ENCODE assay signal across 8 cellular contexts in the genomic region with DNA sequence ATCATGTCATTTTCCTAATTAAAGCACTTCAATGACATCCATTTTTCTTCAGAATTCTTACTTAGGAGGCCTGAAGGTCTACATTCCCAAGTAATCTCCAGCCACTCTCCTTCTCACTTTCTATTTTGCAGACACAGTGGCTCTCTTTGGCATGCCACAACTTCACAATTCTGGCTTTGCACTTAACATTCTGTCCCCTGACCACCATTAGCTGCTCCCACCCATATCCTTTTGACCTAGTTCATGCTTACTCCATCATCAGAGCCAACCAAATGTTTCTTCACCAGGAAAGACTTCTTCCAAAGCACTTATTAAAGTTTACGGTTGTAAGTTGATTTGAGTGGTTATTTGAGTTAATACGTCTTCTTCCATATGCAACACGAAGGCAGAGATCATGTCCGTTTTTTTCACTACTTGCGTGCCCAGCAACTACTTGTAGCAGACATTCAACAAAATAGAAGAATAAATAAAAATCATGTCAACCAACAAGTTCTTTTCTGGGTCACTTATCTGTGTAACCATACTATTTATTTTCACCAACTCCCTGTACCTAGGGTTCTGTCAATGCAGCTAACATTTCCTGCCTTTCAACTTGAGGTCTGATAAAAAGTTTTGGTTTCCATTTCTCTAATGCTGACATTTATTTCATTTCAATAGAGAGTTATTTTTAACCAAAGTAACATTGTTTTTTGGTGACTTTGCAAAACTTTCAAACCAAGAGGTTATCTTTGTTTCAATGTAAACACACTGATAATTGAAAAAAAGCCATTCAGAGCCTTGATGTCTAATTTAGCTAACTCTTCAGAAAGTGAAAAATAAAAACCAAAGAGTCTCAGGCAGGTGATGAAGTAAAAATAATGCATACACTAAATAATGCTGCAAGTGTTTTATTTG. TPM values are rescaled to one million over a fixed set of nuclear protein-coding genes. Genes with fewer than 3 reads are reported as not detected.
DNase-seq lines count a peak whose midpoint lies in the region; ATAC-seq and TF ChIP-seq lines count a peak whose summit lies in the region.

No MANE protein-coding gene starts in this region.

- H3K27me3 ChIP-seq in stomach (no peaks in the 10 kb centered on the region), dorsolateral prefrontal cortex (no peaks in the 10 kb centered on the region)

- TF ChIP-seq POLR2A in stomach (IDR thresholded peaks at IDR 0.05), result no peak

- peaks cover 3% of the 10 kb centered on the region for H3K27me3 Mint-ChIP-seq in activated T-cell treated with anti-CD3 and anti-CD28 coated beads, Interleukin-2, amount 50 U/mL, for 72 hours (ENCODE audit: low read depth)
- no peaks in the 10 kb centered on the region for H3K27me3 Mint-ChIP-seq in T-helper 2 cell treated with Interferon-gamma antibody and Interleukin-4, amounts not matched to agents 5 μg/mL and 100 μg/mL, for 36 hours (ENCODE audit: low read depth)

- peaks cover 38% of the 10 kb centered on the region for H3K4me1 Mint-ChIP-seq in activated T-cell treated with anti-CD3 and anti-CD28 coated beads, Interleukin-2, amount 50 U/mL, for 72 hours (ENCODE audit: low read depth)
- peaks cover 61% of the 10 kb centered on the region for H3K4me1 Mint-ChIP-seq in T-helper 2 cell treated with Interferon-gamma antibody and Interleukin-4, amounts not matched to agents 5 μg/mL and 100 μg/mL, for 36 hours (ENCODE audit: low read depth)

- WGBS in stomach, 5 donors, result 26 to 53% (median 40%) methylated on average over 5 of the region's 5 CpGs

- CTCF ChIA-PET in HEK293T (lab: Yijun Ruan, JAX), result no interaction called here

- H3K4me3 Mint-ChIP-seq in activated T-cell treated with anti-CD3 and anti-CD28 coated beads, Interleukin-2, amount 50 U/mL, for 72 hours, result peak overlapping the region; percentile 10 to 60
- H3K4me3 Mint-ChIP-seq in T-helper 2 cell treated with Interferon-gamma antibody and Interleukin-4, amounts not matched to agents 5 μg/mL and 100 μg/mL, for 36 hours, result peak overlapping the region; percentile 69

- POLR2A ChIA-PET in HEK293T (lab: Yijun Ruan, JAX), result interaction anchor here (0.7 to 1.5 kb wide), 2 partner anchors 9 to 109 kb away, joined by 3 to 6 read pairs; a partner anchor contains a TSS

- no peak overlapping the region for H3K4me3 ChIP-seq in stomach
- H3K4me3 ChIP-seq in dorsolateral prefrontal cortex, result no peak overlapping the region

- ATAC-seq in activated T-cell treated with anti-CD3 and anti-CD28 coated beads, Interleukin-2, amount 50 U/mL, for 72 hours (replicated peaks in 1 of 2), result no peak
- ATAC-seq in HG02938 (IDR thresholded peaks at IDR 0.05; ENCODE audit: unreplicated experiment), result peak; percentile 75

- H3K9me3 ChIP-seq in stomach, result no peaks in the 10 kb centered on the region

- no peaks in the 10 kb centered on the region for H3K9me3 Mint-ChIP-seq in activated T-cell treated with anti-CD3 and anti-CD28 coated beads, Interleukin-2, amount 50 U/mL, for 72 hours
- no peaks in the 10 kb centered on the region for H3K9me3 Mint-ChIP-seq in T-helper 2 cell treated with Interferon-gamma antibody and Interleukin-4, amounts not matched to agents 5 μg/mL and 100 μg/mL, for 36 hours

- TF ChIP-seq CTCF in stomach (IDR thresholded peaks at IDR 0.05) (no peak), dorsolateral prefrontal cortex (IDR thresholded peaks at IDR 0.05 in 54 of 56, conservative IDR thresholded peaks at IDR 0.05 in 2 of 56; ENCODE audit: low read depth in 1 of 56, partially characterized antibody in 56 of 56) (no peak)

- peak overlapping the region in 4 of 5 donors; percentile 8 to 71 (median 38) for H3K27ac ChIP-seq in stomach
- H3K27ac ChIP-seq in dorsolateral prefrontal cortex, result no peak overlapping the region

- no peak for TF ChIP-seq EP300 in stomach (IDR thresholded peaks at IDR 0.05)

- peak overlapping the region; percentile 71 for H3K27ac Mint-ChIP-seq in activated T-cell treated with anti-CD3 and anti-CD28 coated beads, Interleukin-2, amount 50 U/mL, for 72 hours
- H3K27ac Mint-ChIP-seq in T-helper 2 cell treated with Interferon-gamma antibody and Interleukin-4, amounts not matched to agents 5 μg/mL and 100 μg/mL, for 36 hours, result peak overlapping the region; percentile 84

- intact Hi-C loops in stomach (cut with DNase I; ENCODE audit: low total_unique reads) (no loop called here), dorsolateral prefrontal cortex (cut with DNase I) (no loop called here)

- DNase-seq in activated T-cell treated with anti-CD3 and anti-CD28 coated beads, Interleukin-2, amount 50 U/mL, for 72 hours, result no peak
- DNase-seq in activated T-cell treated with anti-CD3 and anti-CD28 coated beads, Interleukin-2, amount 50 U/mL, for 1 hour, result no peak
- no peak for DNase-seq in T-helper 2 cell treated with Interferon-gamma antibody and Interleukin-4, amounts not matched to agents 5 μg/mL and 100 μg/mL, for 36 hours (ENCODE audit: low spot score)
- DNase-seq in stomach (no peak), GOT3 (lab: John Stamatoyannopoulos, UW) (no peak), HEK293T (ENCODE audit: extremely low spot score) (no peak), dorsolateral prefrontal cortex (no peak)

- H3K36me3 Mint-ChIP-seq in activated T-cell treated with anti-CD3 and anti-CD28 coated beads, Interleukin-2, amount 50 U/mL, for 72 hours (ENCODE audit: insufficient read depth in 2 of 2), result no peaks in the 10 kb centered on the region
- peaks cover 7% of the 10 kb centered on the region for H3K36me3 Mint-ChIP-seq in T-helper 2 cell treated with Interferon-gamma antibody and Interleukin-4, amounts not matched to agents 5 μg/mL and 100 μg/mL, for 36 hours (ENCODE audit: low read depth)

- H3K4me1 ChIP-seq in stomach, result peaks cover 0 to 32% (median 23%) of the 10 kb centered on the region in 4 donors

- H3K36me3 ChIP-seq in stomach, result no peaks in the 10 kb centered on the region

TF ChIP-seq in HEK293T, 16 proteins besides CTCF, POLR2A, EP300 and RAD21:
- TF ChIP-seq SP1 (IDR thresholded peaks at IDR 0.05) (no peak), CTBP1 (IDR thresholded peaks at IDR 0.05; ENCODE audit: borderline replicate concordance) (no peak), ELF4 (IDR thresholded peaks at IDR 0.05) (no peak), FOXK2 (IDR thresholded peaks at IDR 0.05) (no peak), ARNT (IDR thresholded peaks at IDR 0.05) (no peak), LEF1 (IDR thresholded peaks at IDR 0.05; ENCODE audit: borderline replicate concordance) (no peak), NFRKB (IDR thresholded peaks at IDR 0.05) (no peak), SUZ12 (IDR thresholded peaks at IDR 0.05) (no peak), L3MBTL2 (conservative IDR thresholded peaks at IDR 0.05) (no peak)

RNA-seq across cellular contexts. Expression of a gene that starts 9.9 kb away (rescaled TPM):
- 10 to 100 TPM; 21.3 to 21.6 TPM for total RNA-seq in activated T-cell treated with anti-CD3 and anti-CD28 coated beads, Interleukin-2, amount 50 U/mL, for 72 hours
- total RNA-seq in stomach, result 10 to 100 TPM in 4 of 5 donors, 1 to 10 TPM in 1; 7.2 to 73.4 (median 40.6) TPM
- 10 to 100 TPM in 1 of 3 donors, 1 to 10 TPM in 2; 7.8 to 20.2 (median 9.5) TPM for polyA plus RNA-seq in stomach
- 10 to 100 TPM; 13.7 to 81.5 (median 24.6) TPM for total RNA-seq in dorsolateral prefrontal cortex

Comparison
In these comparisons a context has a peak if more than half of its experiments do, and no peak if none do; other contexts are left out.
1. H3K27ac ChIP-seq: peak in stomach (4 of 5); none in dorsolateral prefrontal cortex (0 of 59).